ENCODE assay signal across 18 cellular contexts in genomic region chr1:170592591-170593111, GRCh38.
DNase-seq lines count a peak whose midpoint lies in the region; ATAC-seq and TF ChIP-seq lines count a peak whose summit lies in the region.
"Had no signal": no experiment of that assay in that cellular context is flagged by ENCODE, and none has a peak within 500 bp of the region (broad histone marks: within the 10 kb centered on the region; RNA-seq: fewer than 3 reads in every experiment).

No MANE protein-coding gene starts in this region.

- DNase-seq in AG20443 (ENCODE audit: low spot score) (peak; percentile 29), LHCN-M2 (ENCODE audit: low read depth) (peak; percentile 13), cerebellar cortex (ENCODE audit: low spot score) (peak; percentile 71), sciatic nerve (ENCODE audit: low spot score) (no peak), NCI-H1694 treated with DMSO at 0.1 percent for 48 hours (lab: John Stamatoyannopoulos, UW) (no peak), dorsolateral prefrontal cortex (no peak), progenitor cell of endocrine pancreas (ENCODE audit: low spot score, unreplicated experiment) (no peak), foreskin melanocyte (no peak)
- DNase-seq: activated naive CD8-positive, alpha-beta T cell treated with anti-CD3 and anti-CD28 coated beads for 36 hours; Caco-2; NCI-H146; occipital lobe; right lobe of liver; stimulated activated CD4-positive, alpha-beta T cell treated with anti-CD3 and anti-CD28 coated beads, Interleukin-1b, Interleukin-23, amount 100 ng/mL, for 48 hours had no signal

- peaks cover 58% of the 10 kb centered on the region for H3K27me3 Mint-ChIP-seq in progenitor cell of endocrine pancreas

- H3K27me3 ChIP-seq in dorsolateral prefrontal cortex, result no peaks in the 10 kb centered on the region
- H3K27me3 ChIP-seq: right lobe of liver had no signal

- TF ChIP-seq CTCF in dorsolateral prefrontal cortex (IDR thresholded peaks at IDR 0.05 in 54 of 56, conservative IDR thresholded peaks at IDR 0.05 in 2 of 56; ENCODE audit: low read depth in 1 of 56, partially characterized antibody in 56 of 56), result no peak
- no peak for TF ChIP-seq CTCF in progenitor cell of endocrine pancreas (IDR thresholded peaks at IDR 0.05; ENCODE audit: unreplicated experiment)

- intact Hi-C loops in sciatic nerve (cut with DNase I), result no loop called here
- intact Hi-C loops in dorsolateral prefrontal cortex (cut with DNase I), result no loop called here

- H3K36me3 Mint-ChIP-seq in progenitor cell of endocrine pancreas (ENCODE audit: insufficient read depth), result no peaks in the 10 kb centered on the region
- H3K36me3 Mint-ChIP-seq: activated naive CD8-positive, alpha-beta T cell treated with anti-CD3 and anti-CD28 coated beads for 36 hours had no signal

- peak; percentile 17 for ATAC-seq in sciatic nerve
- ATAC-seq: right lobe of liver had no signal

- no peak overlapping the region for H3K4me3 Mint-ChIP-seq in progenitor cell of endocrine pancreas (ENCODE audit: low read depth)
- H3K4me3 Mint-ChIP-seq: activated naive CD8-positive, alpha-beta T cell treated with anti-CD3 and anti-CD28 coated beads for 36 hours; activated T-helper 1 cell treated with anti-CD3 and anti-CD28 coated beads, Interleukin-12 subunit alpha, Interleukin-12 subunit beta, Interleukin-2, Interleukin-4 antibody, amounts not matched to agents 30 ng/mL and 10 ng/mL and 1 ng/mL, durations not matched to agents 14 hours and 24 hours and 36 hours; dendritic cell treated with granulocyte-macrophage colony-stimulating factor and Interleukin-4, amounts not matched to agents 40 ng/mL and 50 ng/mL, for 4 days; stimulated activated naive CD8-positive, alpha-beta T cell treated with anti-CD3 and anti-CD28 coated beads, Interleukin-15, Interleukin-2, amounts not matched to agents 100 ng/mL and 50 ng/mL, for 24 hours had no signal

- peak overlapping the region in 2 of 59 donors; percentile 11 to 29 for H3K4me3 ChIP-seq in dorsolateral prefrontal cortex
- H3K4me3 ChIP-seq: right lobe of liver had no signal

- peaks cover 17% of the 10 kb centered on the region for H3K4me1 Mint-ChIP-seq in progenitor cell of endocrine pancreas (ENCODE audit: low read depth)
- H3K4me1 Mint-ChIP-seq: activated naive CD8-positive, alpha-beta T cell treated with anti-CD3 and anti-CD28 coated beads for 36 hours had no signal

- H3K27ac ChIP-seq in dorsolateral prefrontal cortex, result peak overlapping the region in 1 of 59 donors; percentile 41
- H3K27ac ChIP-seq: epithelial cell of prostate, right lobe of liver had no signal

- H3K27ac Mint-ChIP-seq in progenitor cell of endocrine pancreas, result no peak overlapping the region
- H3K27ac Mint-ChIP-seq: activated naive CD8-positive, alpha-beta T cell treated with anti-CD3 and anti-CD28 coated beads for 36 hours; activated T-helper 1 cell treated with anti-CD3 and anti-CD28 coated beads, Interleukin-12 subunit alpha, Interleukin-12 subunit beta, Interleukin-2, Interleukin-4 antibody, amounts not matched to agents 30 ng/mL and 10 ng/mL and 1 ng/mL, durations not matched to agents 14 hours and 24 hours and 36 hours; dendritic cell treated with granulocyte-macrophage colony-stimulating factor and Interleukin-4, amounts not matched to agents 40 ng/mL and 50 ng/mL, for 4 days; stimulated activated naive CD8-positive, alpha-beta T cell treated with anti-CD3 and anti-CD28 coated beads, Interleukin-15, Interleukin-2, amounts not matched to agents 100 ng/mL and 50 ng/mL, for 24 hours had no signal

- H3K9me3 Mint-ChIP-seq in progenitor cell of endocrine pancreas (ENCODE audit: low read depth), result peaks cover 6% of the 10 kb centered on the region

Comparison
In these comparisons a context has a peak if more than half of its experiments do, and no peak if none do; other contexts are left out.
1. DNase-seq: peak in AG20443 (single experiment), LHCN-M2 (single experiment) and cerebellar cortex (single experiment); none in sciatic nerve (single experiment), NCI-H1694 treated with DMSO at 0.1 percent for 48 hours (single experiment), dorsolateral prefrontal cortex (0 of 10), progenitor cell of endocrine pancreas (single experiment) and foreskin melanocyte (single experiment).